15 cellular contexts compared by ENCODE assay signal in the genomic region with DNA sequence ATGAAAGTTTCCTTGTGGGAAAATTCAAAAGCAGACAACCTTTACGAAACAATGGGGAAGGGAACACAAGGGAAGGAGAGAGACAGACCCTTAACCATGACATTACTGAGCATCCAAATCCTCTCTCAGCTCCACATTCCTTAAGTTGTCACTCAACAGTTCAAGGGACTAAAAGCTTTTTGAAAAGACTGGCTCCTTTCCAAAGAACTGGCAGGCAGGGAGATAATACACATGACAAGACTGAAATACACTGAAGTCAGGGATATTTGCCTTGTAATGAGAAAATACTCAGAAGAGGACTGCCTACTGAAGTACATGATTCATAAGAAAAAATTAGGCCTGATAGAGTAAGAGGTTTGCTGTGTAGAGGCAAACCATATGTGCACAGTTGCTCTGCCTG.
DNase-seq lines count a peak whose midpoint lies in the region; FAIRE-seq and TF ChIP-seq lines count a peak whose summit lies in the region.
"Had no signal": no experiment of that assay in that cellular context is flagged by ENCODE, and none has a peak within 500 bp of the region (broad histone marks: within the 10 kb centered on the region; RNA-seq: fewer than 3 reads in every experiment).

No MANE protein-coding gene starts in this region.

- FAIRE-seq in GM12892 (lab: Jason Lieb, UNC), result peak; percentile 40
- FAIRE-seq: GM12878 had no signal

- TF ChIP-seq POLR2A in GM12892 (IDR thresholded peaks at IDR 0.05; ENCODE audit: low read depth, low read length), result no peak

- H3K27ac ChIP-seq in VCaP, result peak overlapping the region; percentile 9; the same call in 1 of the 2 replicates
- H3K27ac ChIP-seq: BLaER1, GM23248 had no signal

- DNase-seq in NCI-H2171 treated with DMSO at 0.1 percent for 48 hours (lab: John Stamatoyannopoulos, UW) (peak; percentile 2), NCI-H2171 (lab: John Stamatoyannopoulos, UW) (no peak), GM12892 (ENCODE audit: insufficient read length) (no peak), myocyte (ENCODE audit: low read depth) (peak; percentile 6), nucleus accumbens (lab: John Stamatoyannopoulos, UW) (no peak), NCI-H345 (lab: John Stamatoyannopoulos, UW) (no peak)
- no peak for DNase-seq in activated CD8-positive, alpha-beta memory T cell treated with anti-CD3 and anti-CD28 coated beads, Interleukin-2, amount 50 U/mL, for 4 hours
- DNase-seq: AML-193; CD8-positive, alpha-beta memory T cell; DMS79; GM23248; H7 had no signal

- TF ChIP-seq CTCF in VCaP (conservative IDR thresholded peaks at IDR 0.05), result no peak

Comparison
In these comparisons a context has a peak if more than half of its experiments do, and no peak if none do; other contexts are left out.
1. DNase-seq: peak in NCI-H2171 treated with DMSO at 0.1 percent for 48 hours (single experiment) and myocyte (single experiment); none in NCI-H2171 (single experiment), GM12892 (single experiment), nucleus accumbens (0 of 56), NCI-H345 (single experiment) and activated CD8-positive, alpha-beta memory T cell treated with anti-CD3 and anti-CD28 coated beads, Interleukin-2, amount 50 U/mL, for 4 hours (single experiment).